ENCODE assay signal across 18 cellular contexts in the genomic region with DNA sequence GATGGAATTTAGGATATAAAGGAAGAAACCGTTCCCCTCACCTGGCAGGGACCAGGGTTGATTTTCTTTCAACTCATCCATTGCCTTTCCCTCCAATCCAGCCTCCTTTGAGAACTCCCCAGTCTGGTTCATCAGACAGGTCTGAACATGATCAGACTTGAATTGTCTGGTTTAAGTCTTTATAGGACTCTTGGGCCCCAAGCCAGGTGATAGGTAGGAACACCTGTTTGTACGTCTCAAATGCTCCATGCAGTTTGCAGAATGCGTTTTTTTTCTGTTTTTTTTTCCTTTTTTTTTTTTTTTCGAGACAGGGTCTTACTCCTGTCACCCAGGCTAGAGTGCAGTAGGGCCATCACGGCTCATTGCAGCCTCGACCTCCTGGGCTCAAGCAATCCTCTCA. TPM values are rescaled to one million over a fixed set of nuclear protein-coding genes. Genes with fewer than 3 reads are reported as not detected.
DNase-seq lines count a peak whose midpoint lies in the region; ATAC-seq and TF ChIP-seq lines count a peak whose summit lies in the region.
"Had no signal": no experiment of that assay in that cellular context is flagged by ENCODE, and none has a peak within 500 bp of the region (broad histone marks: within the 10 kb centered on the region; RNA-seq: fewer than 3 reads in every experiment).

No MANE protein-coding gene starts in this region.

- H3K27me3 ChIP-seq in esophagus squamous epithelium (no peaks in the 10 kb centered on the region), ovary (no peaks in the 10 kb centered on the region)
- H3K27me3 ChIP-seq: cardiac muscle cell, heart left ventricle had no signal

- H3K36me3 ChIP-seq in esophagus squamous epithelium (no peaks in the 10 kb centered on the region), ovary (no peaks in the 10 kb centered on the region)
- H3K36me3 ChIP-seq: cardiac muscle cell, heart left ventricle had no signal

- H3K4me3 ChIP-seq in esophagus squamous epithelium (no peak overlapping the region), ovary (no peak overlapping the region)
- H3K4me3 ChIP-seq: cardiac muscle cell, heart left ventricle, skin epidermis had no signal

- DNase-seq in DMS79 treated with DMSO at 0.1 percent for 48 hours (lab: John Stamatoyannopoulos, UW) (peak; percentile 93), NCI-H187 treated with DMSO at 0.1 percent for 48 hours (lab: John Stamatoyannopoulos, UW) (peak; percentile 75), NCI-H69 (lab: John Stamatoyannopoulos, UW) (peak; percentile 94), esophagus squamous epithelium (lab: John Stamatoyannopoulos, UW) (no peak), nucleus accumbens (lab: John Stamatoyannopoulos, UW) (no peak), hepatic stellate cell (ENCODE audit: low spot score) (no peak), ovary (no peak)
- DNase-seq: activated CD4-positive, CD25-positive, alpha-beta regulatory T cell treated with anti-CD3 and anti-CD28 coated beads, Interleukin-2, amount 50 U/mL, for 72 hours; H9; heart left ventricle; Kasumi-1; naive thymus-derived CD8-positive, alpha-beta T cell; stimulated activated CD4-positive, alpha-beta T cell treated with anti-CD3 and anti-CD28 coated beads, Interleukin-4, amount 100 ng/mL, for 1 hour; substantia nigra had no signal

- intact Hi-C loops in esophagus squamous epithelium (cut with DNase I) (no loop called here), ovary (cut with DNase I) (no loop called here)

- H3K9me3 ChIP-seq in esophagus squamous epithelium (no peaks in the 10 kb centered on the region), ovary (no peaks in the 10 kb centered on the region)
- H3K9me3 ChIP-seq: heart left ventricle had no signal

- TF ChIP-seq POLR2A in esophagus squamous epithelium (IDR thresholded peaks at IDR 0.05) (no peak), ovary (IDR thresholded peaks at IDR 0.05) (no peak)

- ATAC-seq in GM18517 (IDR thresholded peaks at IDR 0.05; ENCODE audit: unreplicated experiment) = no peak
- ATAC-seq: heart left ventricle; naive thymus-derived CD8-positive, alpha-beta T cell had no signal

- WGBS in esophagus squamous epithelium, 2 donors = 34 to 45% methylated on average over 6 of the region's 6 CpGs
- 80 to 83% (median 81%) methylated on average over 6 of the region's 6 CpGs for whole genome bisulfite sequencing in ovary, 3 donors

- TF ChIP-seq CTCF in esophagus squamous epithelium (IDR thresholded peaks at IDR 0.05) (no peak), ovary (IDR thresholded peaks at IDR 0.05) (no peak)

- peaks cover 3 to 61% (median 19%) of the 10 kb centered on the region in 3 donors for H3K4me1 ChIP-seq in esophagus squamous epithelium
- H3K4me1 ChIP-seq in ovary (ENCODE audit: insufficient read depth) = no peaks in the 10 kb centered on the region

- TF ChIP-seq EP300 in ovary (IDR thresholded peaks at IDR 0.05) = no peak

- H3K27ac ChIP-seq in esophagus squamous epithelium (peak overlapping the region in 3 of 4 donors; percentile 25 to 62 (median 57)), ovary (no peak overlapping the region)
- H3K27ac ChIP-seq: cardiac muscle cell, heart left ventricle had no signal

RNA-seq across cellular contexts. Expression of a gene that starts 4.1 kb away (rescaled TPM):
- total RNA-seq in esophagus squamous epithelium (10 to 100 TPM; 10.6 to 22.7 (median 16.6) TPM), ovary (10 to 100 TPM; 20.6 to 44.2 (median 27.9) TPM)
- polyA plus RNA-seq in ovary = 10 to 100 TPM; 11.7 to 16.0 TPM

RNA-seq across cellular contexts. Expression of a gene that starts 13.3 kb away (rescaled TPM):
- total RNA-seq in esophagus squamous epithelium (under 1 TPM in 1 of 4 donors, not detected in 3; 0.38 TPM), ovary (under 1 TPM in 2 of 7 donors, not detected in 5; 0.33 to 0.36 TPM)
- polyA plus RNA-seq in ovary = not detected
- total RNA-seq: H9; naive thymus-derived CD8-positive, alpha-beta T cell; T-helper 2 cell treated with Interferon-gamma antibody and Interleukin-4, amounts not matched to agents 100 ng/mL and 5 ng/mL, for 36 hours had no signal
- polyA plus RNA-seq: naive thymus-derived CD8-positive, alpha-beta T cell had no signal

RNA-seq across cellular contexts. Expression of a gene that starts 39.5 kb away (rescaled TPM):
- total RNA-seq in esophagus squamous epithelium (10 to 100 TPM; 13.2 to 28.2 (median 23.0) TPM), ovary (10 to 100 TPM; 20.6 to 60.4 (median 43.4) TPM)
- 10 to 100 TPM; 19.1 to 53.3 TPM for polyA plus RNA-seq in ovary

Comparison
In these comparisons a context has a peak if more than half of its experiments do, and no peak if none do; other contexts are left out.
1. DNase-seq: peak in DMS79 treated with DMSO at 0.1 percent for 48 hours (single experiment), NCI-H187 treated with DMSO at 0.1 percent for 48 hours (single experiment) and NCI-H69 (single experiment); none in esophagus squamous epithelium (single experiment), nucleus accumbens (0 of 56), hepatic stellate cell (single experiment) and ovary (0 of 5).
2. H3K27ac ChIP-seq: peak in esophagus squamous epithelium (3 of 4); none in ovary (0 of 2).